Comparison of ENCODE assay signal across 15 cellular contexts in the genomic region with DNA sequence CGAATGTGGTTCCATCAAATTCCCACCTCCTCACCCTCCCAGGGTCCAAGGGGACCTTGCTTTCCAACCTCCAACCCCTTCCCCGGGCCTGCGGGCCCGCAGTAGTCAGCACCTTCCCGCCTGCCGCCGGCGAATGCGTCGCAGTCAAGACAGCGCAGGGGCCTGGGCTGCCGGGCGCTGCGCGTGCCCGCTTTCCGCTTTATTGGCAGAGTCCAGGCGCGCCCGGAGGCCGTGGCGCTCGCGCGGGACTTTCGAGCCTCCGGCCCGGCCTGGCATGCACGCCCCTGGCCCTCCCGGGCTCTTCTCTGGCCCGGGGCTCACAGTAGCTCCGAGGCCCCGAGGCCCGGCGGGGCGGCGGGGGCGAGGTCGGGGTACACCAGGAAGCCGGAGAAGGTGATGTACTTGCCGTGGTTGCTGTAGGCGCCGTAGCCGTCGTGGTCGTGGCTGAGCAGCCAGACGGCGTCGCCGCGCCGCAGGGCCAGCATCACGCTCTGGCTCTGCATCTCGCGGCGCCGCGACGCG. TPM values are rescaled to one million over a fixed set of nuclear protein-coding genes. Genes with fewer than 3 reads are reported as not detected.
DNase-seq lines count a peak whose midpoint lies in the region; ATAC-seq and TF ChIP-seq lines count a peak whose summit lies in the region.
"Had no signal": no experiment of that assay in that cellular context is flagged by ENCODE, and none has a peak within 500 bp of the region (broad histone marks: within the 10 kb centered on the region; RNA-seq: fewer than 3 reads in every experiment).

No MANE protein-coding gene starts in this region.

- CTCF ChIA-PET in BJ (lab: Yijun Ruan, JAX): no interaction called here

- H3K9me3 ChIP-seq in iPS DF 6.9 (ENCODE audit: control insufficient read depth, insufficient read depth, low read length): no peaks in the 10 kb centered on the region
- H3K9me3 ChIP-seq in gastrocnemius medialis: no peaks in the 10 kb centered on the region
- no peaks in the 10 kb centered on the region for H3K9me3 ChIP-seq in adrenal gland (replicated peaks in 1 of 3)

- no peaks in the 10 kb centered on the region for H3K36me3 ChIP-seq in BJ (ENCODE audit: control insufficient read depth, insufficient read depth, low read length)
- no peaks in the 10 kb centered on the region for H3K36me3 ChIP-seq in iPS DF 6.9 (ENCODE audit: control insufficient read depth, insufficient read depth, low read length)
- H3K36me3 ChIP-seq in gastrocnemius medialis: peaks cover 0 to 7% of the 10 kb centered on the region in 2 donors
- peaks cover 0 to 7% of the 10 kb centered on the region in 2 donors for H3K36me3 ChIP-seq in adrenal gland (replicated peaks in 1 of 2)

- intact Hi-C loops in gastrocnemius medialis (cut with DNase I; ENCODE audit: low total_unique reads) (no loop called here), adrenal gland (cut with DNase I) (no loop called here)

- in situ Hi-C loops in gastrocnemius medialis (cut with MboI; ENCODE audit: low sequenced_read_pairs in 4 of 4): no loop called here

- H3K27ac ChIP-seq in caudate nucleus (ENCODE audit: low read depth, low read length) (peak overlapping the region; percentile 73), iPS DF 6.9 (ENCODE audit: low read length) (no peak overlapping the region), gastrocnemius medialis (no peak overlapping the region), adrenal gland (no peak overlapping the region)
- H3K27ac ChIP-seq: cardiac muscle cell had no signal

- peaks cover 3% of the 10 kb centered on the region; the same call in 1 of the 2 replicates for H3K4me1 ChIP-seq in iPS DF 6.9 (ENCODE audit: control insufficient read depth, insufficient read depth, low read length)
- H3K4me1 ChIP-seq in gastrocnemius medialis: peaks cover 4 to 9% of the 10 kb centered on the region in 2 donors
- peaks cover 9 to 11% of the 10 kb centered on the region in 2 donors for H3K4me1 ChIP-seq in adrenal gland (replicated peaks in 1 of 2)

- POLR2A ChIA-PET in BJ (lab: Charles Lee): no interaction called here

- TF ChIP-seq POLR2A in gastrocnemius medialis (IDR thresholded peaks at IDR 0.05) (no peak), adrenal gland (IDR thresholded peaks at IDR 0.05) (no peak)

- no peak for DNase-seq in BJ (ENCODE audit: low read depth)
- no peak for DNase-seq in caudate nucleus (lab: John Stamatoyannopoulos, UW)
- no peak for DNase-seq in iPS DF 6.9 (ENCODE audit: low read depth, low spot score)
- DNase-seq in gastrocnemius medialis: no peak
- no peak for DNase-seq in adrenal gland
- no peak for DNase-seq in NCI-H2029 treated with DMSO at 0.1 percent for 48 hours (lab: John Stamatoyannopoulos, UW)
- DNase-seq in foreskin melanocyte: no peak
- DNase-seq: activated effector memory CD4-positive, alpha-beta T cell treated with anti-CD3 and anti-CD28 coated beads, Interleukin-2, amount 50 U/mL, for 16 hours; naive B cell; NCI-H1436; SHP77; T1000 had no signal

- TF ChIP-seq CTCF in BJ (IDR thresholded peaks at IDR 0.05; ENCODE audit: insufficient read depth, low read depth, low read length) (no peak), gastrocnemius medialis (IDR thresholded peaks at IDR 0.05 in 4 of 5, conservative IDR thresholded peaks at IDR 0.05 in 1 of 5) (no peak), adrenal gland (IDR thresholded peaks at IDR 0.05) (no peak)

- peaks cover 35% of the 10 kb centered on the region for H3K27me3 ChIP-seq in BJ (ENCODE audit: control insufficient read depth, insufficient read depth, low read length)
- peaks cover 20% of the 10 kb centered on the region; the same call in 1 of the 2 replicates for H3K27me3 ChIP-seq in iPS DF 6.9 (ENCODE audit: control insufficient read depth, insufficient read depth, low read length)
- peaks cover 29 to 50% (median 43%) of the 10 kb centered on the region in 3 donors for H3K27me3 ChIP-seq in gastrocnemius medialis
- peaks cover 18% of the 10 kb centered on the region for H3K27me3 ChIP-seq in adrenal gland
- H3K27me3 ChIP-seq: cardiac muscle cell had no signal

- H3K4me3 ChIP-seq in BJ (ENCODE audit: low read depth, low read length) (peak overlapping the region; percentile 0; the same call in 1 of the 2 replicates), iPS DF 6.9 (ENCODE audit: low read length) (peak overlapping the region; percentile 15; the same call in 1 of the 2 replicates), gastrocnemius medialis (peak overlapping the region in 3 of 4 donors; percentile 21 to 41 (median 35)), adrenal gland (peak overlapping the region in 1 of 4 donors; percentile 45)
- H3K4me3 ChIP-seq: cardiac muscle cell had no signal

- ATAC-seq in gastrocnemius medialis (no peak), GM21367 (IDR thresholded peaks at IDR 0.05; ENCODE audit: unreplicated experiment) (no peak)

- WGBS in iPS DF 6.9 (ENCODE audit: insufficient coverage, insufficient read length): no CpG with 5 or more reads among the region's 60 CpGs
- 41 to 87% (median 46%) methylated on average over 11 to 60 of the region's 60 CpGs for WGBS in adrenal gland, 4 donors

RNA-seq across cellular contexts. Expression of a gene that starts 3.1 kb away (rescaled TPM):
- polyA plus RNA-seq in BJ (2011; rRNA removed) (not detected in 2 replicates), adrenal gland (under 1 TPM in 2 of 3 donors, not detected in 1; 0.16 to 0.24 TPM)
- not detected in 2 replicates for polyA minus RNA-seq in BJ (2011; rRNA and poly(A)+ RNA removed)
- total RNA-seq in gastrocnemius medialis (not detected), adrenal gland (under 1 TPM in 1 of 8 donors, not detected in 7; 0.38 TPM)
- total RNA-seq: cardiac muscle cell had no signal
- polyA plus RNA-seq: IgD-negative memory B cell had no signal

RNA-seq across cellular contexts. Expression of a gene that starts 4.6 kb away (rescaled TPM):
- polyA plus RNA-seq in BJ (2011; rRNA removed) (0.04 and 0.05 TPM in 2 replicates), adrenal gland (1 to 10 TPM in 2 of 3 donors, not detected in 1; 3.3 to 4.3 TPM)
- not detected in 2 replicates for polyA minus RNA-seq in BJ (2011; rRNA and poly(A)+ RNA removed)
- total RNA-seq in gastrocnemius medialis (under 1 TPM in 3 of 4 donors, not detected in 1; 0.62 to 0.71 (median 0.71) TPM), adrenal gland (1 to 10 TPM in 7 of 8 donors, under 1 TPM in 1; 0.74 to 6.8 (median 2.4) TPM)
- polyA plus RNA-seq: IgD-negative memory B cell had no signal

RNA-seq across cellular contexts. Expression of a gene that starts 10.7 kb away (rescaled TPM):
- polyA plus RNA-seq in BJ (2011; rRNA removed) (85.5 and 98.0 TPM in 2 replicates), adrenal gland (100 to 1,000 TPM; 145 to 385 (median 331) TPM)
- 26.8 and 50.5 TPM in 2 replicates for polyA minus RNA-seq in BJ (2011; rRNA and poly(A)+ RNA removed)
- total RNA-seq in gastrocnemius medialis (100 to 1,000 TPM; 143 to 240 (median 194) TPM), adrenal gland (100 to 1,000 TPM in 7 of 8 donors, 10 to 100 TPM in 1; 95.8 to 144 (median 124) TPM)

RNA-seq across cellular contexts. Expression of a gene that starts 10.8 kb away (rescaled TPM):
- polyA plus RNA-seq in BJ (2011; rRNA removed) (21.9 and 25.5 TPM in 2 replicates), adrenal gland (10 to 100 TPM in 1 of 3 donors, 1 to 10 TPM in 2; 8.2 to 23.3 (median 8.4) TPM)
- 18.2 and 26.6 TPM in 2 replicates for polyA minus RNA-seq in BJ (2011; rRNA and poly(A)+ RNA removed)
- total RNA-seq in gastrocnemius medialis (10 to 100 TPM; 25.0 to 35.6 (median 30.4) TPM), adrenal gland (10 to 100 TPM; 16.8 to 32.7 (median 27.3) TPM)

RNA-seq across cellular contexts. Expression of a gene that starts 24.2 kb away (rescaled TPM):
- 61.9 and 69.4 TPM in 2 replicates for polyA plus RNA-seq in BJ (2011; rRNA removed)
- polyA minus RNA-seq in BJ (2011; rRNA and poly(A)+ RNA removed): 15.7 and 19.0 TPM in 2 replicates
- 10 to 100 TPM; 58.2 to 87.9 (median 79.8) TPM for total RNA-seq in gastrocnemius medialis
- 100 to 1,000 TPM in 4 of 8 donors, 10 to 100 TPM in 4; 52.1 to 180 (median 112) TPM for total RNA-seq in adrenal gland
- polyA plus RNA-seq in adrenal gland: 100 to 1,000 TPM in 1 of 3 donors, 10 to 100 TPM in 2; 57.2 to 101 (median 86.2) TPM
